In genomic region chr6:31971993-31972708, GRCh38 we compare ENCODE assay signal across 8 cellular contexts. TPM values are rescaled to one million over a fixed set of nuclear protein-coding genes. Genes with fewer than 3 reads are reported as not detected.
DNase-seq lines count a peak whose midpoint lies in the region; ATAC-seq and TF ChIP-seq lines count a peak whose summit lies in the region.

TSS of gene DXO (minus strand) at chr6:31972138. CDS start at chr6:31971675, 463 bp downstream.

- peak within 1 kb of the TSS; percentile 87 for H3K27ac ChIP-seq in RWPE2 (ENCODE audit: poor library complexity, severe bottlenecking)

- peaks cover 7% of the 10 kb centered on the region for H3K36me3 Mint-ChIP-seq in natural killer cell treated with Interleukin-12 subunit alpha and Interleukin-12 subunit beta and Interleukin-15 and Interleukin-18, amount 100 ng/mL, for 72 hours

- ATAC-seq in RWPE2 (ENCODE audit: low read depth), result peak; percentile 87
- peak; percentile 97 to 98 for ATAC-seq in natural killer cell treated with Interleukin-12 subunit alpha and Interleukin-12 subunit beta and Interleukin-15 and Interleukin-18, amount 100 ng/mL, for 72 hours
- peak; percentile 97 for ATAC-seq in stimulated activated naive CD8-positive, alpha-beta T cell treated with anti-CD3 and anti-CD28 coated beads, Interleukin-15, Interleukin-2, amounts not matched to agents 100 U/mL and 50 U/mL, for 24 hours

- H3K27me3 ChIP-seq in RWPE2 (ENCODE audit: insufficient read depth, poor library complexity, severe bottlenecking), result no peaks in the 10 kb centered on the region

- no peaks in the 10 kb centered on the region for H3K27me3 Mint-ChIP-seq in natural killer cell treated with Interleukin-12 subunit alpha and Interleukin-12 subunit beta and Interleukin-15 and Interleukin-18, amount 100 ng/mL, for 72 hours

- H3K4me1 Mint-ChIP-seq in natural killer cell treated with Interleukin-12 subunit alpha and Interleukin-12 subunit beta and Interleukin-15 and Interleukin-18, amount 100 ng/mL, for 72 hours (ENCODE audit: low read depth in 2 of 2), result peaks cover 29 to 39% of the 10 kb centered on the region in 2 donors

- H3K27ac Mint-ChIP-seq in natural killer cell treated with Interleukin-12 subunit alpha and Interleukin-12 subunit beta and Interleukin-15 and Interleukin-18, amount 100 ng/mL, for 72 hours, result peak within 1 kb of the TSS; percentile 91 to 99

- H3K36me3 ChIP-seq in RWPE2 (ENCODE audit: low read depth), result peaks cover 17% of the 10 kb centered on the region

- DNase-seq in EH (ENCODE audit: low read depth) (peak; percentile 99), H4 (ENCODE audit: low spot score) (peak; percentile 99), LoVo (ENCODE audit: low spot score) (peak; percentile 97), RWPE2 (ENCODE audit: low spot score) (peak; percentile 98), fibroblast of peridontal ligament (ENCODE audit: extremely low read depth) (peak; percentile 98)
- peak; percentile 97 for DNase-seq in activated T-helper 9 cell treated with anti-CD3 and anti-CD28 coated beads, Interleukin-2, amount 50 U/mL, for 16 hours (ENCODE audit: low read depth)
- peak; percentile 100 for DNase-seq in natural killer cell treated with Interleukin-12 subunit alpha and Interleukin-12 subunit beta and Interleukin-15 and Interleukin-18, amount 100 ng/mL, for 72 hours (ENCODE audit: low spot score)
- DNase-seq in stimulated activated naive CD8-positive, alpha-beta T cell treated with anti-CD3 and anti-CD28 coated beads, Interleukin-15, Interleukin-2, amounts not matched to agents 100 U/mL and 50 U/mL, for 24 hours, result peak; percentile 97

- peak within 1 kb of the TSS; percentile 99 for H3K4me3 Mint-ChIP-seq in natural killer cell treated with Interleukin-12 subunit alpha and Interleukin-12 subunit beta and Interleukin-15 and Interleukin-18, amount 100 ng/mL, for 72 hours

- no peaks in the 10 kb centered on the region for H3K9me3 ChIP-seq in RWPE2 (ENCODE audit: severe bottlenecking)

- H3K4me1 ChIP-seq in RWPE2 (ENCODE audit: insufficient read depth, poor library complexity, severe bottlenecking), result peaks cover 5% of the 10 kb centered on the region

- peak within 1 kb of the TSS; percentile 74 for H3K4me3 ChIP-seq in RWPE2 (ENCODE audit: severe bottlenecking)

- TF ChIP-seq CTCF in RWPE2 (IDR thresholded peaks at IDR 0.05; ENCODE audit: poor library complexity, severe bottlenecking), result no peak

- no peaks in the 10 kb centered on the region for H3K9me3 Mint-ChIP-seq in natural killer cell treated with Interleukin-12 subunit alpha and Interleukin-12 subunit beta and Interleukin-15 and Interleukin-18, amount 100 ng/mL, for 72 hours

RNA-seq across cellular contexts. Expression of gene DXO, which starts in this region (rescaled TPM):
- total RNA-seq in H4 (2014; rRNA removed; shearing (Covaris generic)), result 11.0 and 13.5 TPM in 2 replicates
- total RNA-seq in natural killer cell treated with Interleukin-12 subunit alpha and Interleukin-12 subunit beta and Interleukin-15 and Interleukin-18, amount 100 ng/mL, for 72 hours, result 10 to 100 TPM; 11.4 to 27.5 TPM

Comparison
In these comparisons a context has a peak if more than half of its experiments do, and no peak if none do; other contexts are left out.
1. Peak in every context shown above with its lines: DNase-seq, ATAC-seq, H3K4me3 ChIP-seq and H3K27ac ChIP-seq.